ENCODE assay signal across 24 cellular contexts in the genomic region with DNA sequence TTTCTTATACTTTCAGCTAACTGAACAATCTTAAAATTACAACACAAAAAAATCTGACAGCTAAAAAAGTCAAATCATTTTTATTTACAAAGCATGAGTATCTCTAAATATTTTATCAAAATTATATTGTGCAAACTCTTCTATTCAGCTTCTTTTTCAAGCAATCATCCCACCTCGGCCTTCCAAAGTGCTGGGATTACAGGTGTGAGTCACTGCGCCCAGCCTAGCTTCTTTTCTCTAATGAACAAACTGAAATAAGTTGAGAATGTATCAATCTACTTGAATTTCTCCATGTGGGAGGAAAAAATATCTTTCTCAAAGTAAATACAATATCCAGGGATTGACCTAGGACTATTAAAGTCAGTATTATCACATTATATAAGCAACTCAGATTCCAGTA.
"Had no signal": no experiment of that assay in that cellular context is flagged by ENCODE, and none has a peak within 500 bp of the region (broad histone marks: within the 10 kb centered on the region; RNA-seq: fewer than 3 reads in every experiment).

No MANE protein-coding gene starts in this region.

- H3K27ac Mint-ChIP-seq: stimulated activated memory B cell treated with anti-CD40 and anti-IgM and Interleukin-4, amounts not matched to agents 10 μg/mL and 1 μg/mL and 100 μg/mL, for 72 hours; stimulated activated naive CD8-positive, alpha-beta T cell treated with anti-CD3 and anti-CD28 coated beads, Interleukin-15, Interleukin-2, amounts not matched to agents 100 ng/mL and 50 ng/mL, for 24 hours; type B pancreatic cell had no signal

- H3K4me3 Mint-ChIP-seq: stimulated activated effector memory CD8-positive, alpha-beta T cell treated with anti-CD3 and anti-CD28 coated beads, Interleukin-12 subunit alpha, Interleukin-12 subunit beta, amount 100 ng/mL, for 72 hours; stimulated activated memory B cell treated with anti-CD40 and anti-IgM and Interleukin-4, amounts not matched to agents 10 μg/mL and 1 μg/mL and 100 μg/mL, for 72 hours; stimulated activated naive B cell treated with anti-CD40 and anti-IgM and Interleukin-4, amounts not matched to agents 10 μg/mL and 1 μg/mL and 100 μg/mL, for 72 hours; stimulated activated naive CD8-positive, alpha-beta T cell treated with anti-CD3 and anti-CD28 coated beads, Interleukin-15, amount 100 ng/mL, for 72 hours; stimulated activated naive CD8-positive, alpha-beta T cell treated with anti-CD3 and anti-CD28 coated beads, Interleukin-15, Interleukin-2, amounts not matched to agents 100 ng/mL and 50 ng/mL, for 24 hours; type B pancreatic cell had no signal

- H3K9me3 Mint-ChIP-seq: stimulated activated effector memory CD8-positive, alpha-beta T cell treated with anti-CD3 and anti-CD28 coated beads, Interleukin-12 subunit alpha, Interleukin-12 subunit beta, amount 100 ng/mL, for 72 hours; stimulated activated memory B cell treated with anti-CD40 and anti-IgM and Interleukin-4, amounts not matched to agents 10 μg/mL and 1 μg/mL and 100 μg/mL, for 72 hours; stimulated activated naive B cell treated with anti-CD40 and anti-IgM and Interleukin-4, amounts not matched to agents 10 μg/mL and 1 μg/mL and 100 μg/mL, for 72 hours; stimulated activated naive CD8-positive, alpha-beta T cell treated with anti-CD3 and anti-CD28 coated beads, Interleukin-15, amount 100 ng/mL, for 72 hours; stimulated activated naive CD8-positive, alpha-beta T cell treated with anti-CD3 and anti-CD28 coated beads, Interleukin-15, Interleukin-2, amounts not matched to agents 100 ng/mL and 50 ng/mL, for 24 hours; type B pancreatic cell had no signal

- H3K27me3 Mint-ChIP-seq: stimulated activated memory B cell treated with anti-CD40 and anti-IgM and Interleukin-4, amounts not matched to agents 10 μg/mL and 1 μg/mL and 100 μg/mL, for 72 hours; stimulated activated naive B cell treated with anti-CD40 and anti-IgM and Interleukin-4, amounts not matched to agents 10 μg/mL and 1 μg/mL and 100 μg/mL, for 72 hours; stimulated activated naive CD8-positive, alpha-beta T cell treated with anti-CD3 and anti-CD28 coated beads, Interleukin-15, amount 100 ng/mL, for 72 hours; stimulated activated naive CD8-positive, alpha-beta T cell treated with anti-CD3 and anti-CD28 coated beads, Interleukin-15, Interleukin-2, amounts not matched to agents 100 ng/mL and 50 ng/mL, for 24 hours; type B pancreatic cell had no signal

- H3K4me1 Mint-ChIP-seq: stimulated activated effector memory CD8-positive, alpha-beta T cell treated with anti-CD3 and anti-CD28 coated beads, Interleukin-12 subunit alpha, Interleukin-12 subunit beta, amount 100 ng/mL, for 72 hours; stimulated activated memory B cell treated with anti-CD40 and anti-IgM and Interleukin-4, amounts not matched to agents 10 μg/mL and 1 μg/mL and 100 μg/mL, for 72 hours; stimulated activated naive B cell treated with anti-CD40 and anti-IgM and Interleukin-4, amounts not matched to agents 10 μg/mL and 1 μg/mL and 100 μg/mL, for 72 hours; stimulated activated naive CD8-positive, alpha-beta T cell treated with anti-CD3 and anti-CD28 coated beads, Interleukin-15, amount 100 ng/mL, for 72 hours had no signal

- ATAC-seq: stimulated activated effector memory CD8-positive, alpha-beta T cell treated with anti-CD3 and anti-CD28 coated beads, Interleukin-12 subunit alpha, Interleukin-12 subunit beta, amount 100 ng/mL, for 72 hours; stimulated activated memory B cell treated with anti-CD40 and anti-IgM and Interleukin-4, amounts not matched to agents 10 μg/mL and 1 μg/mL and 100 μg/mL, for 72 hours; stimulated activated naive B cell treated with anti-CD40 and anti-IgM and Interleukin-4, amounts not matched to agents 10 μg/mL and 1 μg/mL and 100 μg/mL, for 72 hours; stimulated activated naive CD8-positive, alpha-beta T cell treated with anti-CD3 and anti-CD28 coated beads, Interleukin-15, amount 100 ng/mL, for 72 hours; stimulated activated naive CD8-positive, alpha-beta T cell treated with anti-CD3 and anti-CD28 coated beads, Interleukin-15, Interleukin-2, amounts not matched to agents 100 U/mL and 50 U/mL, for 24 hours; upper lobe of right lung had no signal

- DNase-seq: stimulated activated CD4-positive, alpha-beta T cell treated with anti-CD3 and anti-CD28 coated beads, Interleukin-2, amount 100 ng/mL, for 48 hours; stimulated activated CD4-positive, alpha-beta T cell treated with anti-CD3 and anti-CD28 coated beads, Interleukin-4, amount 100 ng/mL, for 1 hour; stimulated activated CD4-positive, alpha-beta T cell treated with anti-CD3 and anti-CD28 coated beads, Interleukin-4, amount 100 ng/mL, for 24 hours; stimulated activated CD4-positive, alpha-beta T cell treated with anti-CD3 and anti-CD28 coated beads, Interleukin-4, amount 100 ng/mL, for 4 hours; stimulated activated CD8-positive, alpha-beta memory T cell treated with anti-CD3 and anti-CD28 coated beads, Interleukin-4, amount 100 ng/mL, for 48 hours; stimulated activated naive B cell treated with anti-CD40 and anti-IgM and Interleukin-4, amounts not matched to agents 10 μg/mL and 1 μg/mL and 100 μg/mL, for 72 hours; stimulated activated naive CD4-positive, alpha-beta T cell; stimulated activated naive CD4-positive, alpha-beta T cell treated with Interleukin-2 at 50 U/mL for 16 hours; stimulated activated naive CD8-positive, alpha-beta T cell treated with anti-CD3 and anti-CD28 coated beads, Interleukin-15, amount 100 ng/mL, for 72 hours; stimulated activated naive CD8-positive, alpha-beta T cell treated with anti-CD3 and anti-CD28 coated beads, Interleukin-15, Interleukin-2, amounts not matched to agents 100 U/mL and 50 U/mL, for 24 hours; stomach; substantia nigra; testis; thyroid gland; tibial artery; transverse colon; trophoblast cell; upper lobe of left lung; upper lobe of right lung; uterus had no signal
